ENCODE assay signal across 11 cellular contexts in the genomic region with DNA sequence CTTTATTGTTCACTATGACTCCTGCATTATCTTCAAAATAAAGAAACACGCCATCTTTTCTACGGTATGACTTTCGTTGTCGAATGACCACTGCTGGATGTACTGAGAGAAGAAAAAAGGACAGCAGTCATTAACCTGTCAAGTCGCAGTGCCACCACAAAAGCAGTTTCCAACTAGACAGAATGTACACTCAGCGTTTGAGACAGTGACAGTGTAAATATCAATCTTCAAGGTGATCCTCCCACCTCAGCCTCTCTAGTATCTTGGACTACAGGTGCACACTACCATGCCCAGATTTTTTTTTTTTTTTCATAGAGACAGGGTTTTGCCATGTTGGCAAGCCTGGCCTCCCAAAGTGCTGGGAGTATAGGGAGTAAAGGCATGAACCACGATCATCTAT. TPM values are rescaled to one million over a fixed set of nuclear protein-coding genes. Genes with fewer than 3 reads are reported as not detected.
DNase-seq lines count a peak whose midpoint lies in the region; ATAC-seq, FAIRE-seq and TF ChIP-seq lines count a peak whose summit lies in the region.
"Had no signal": no experiment of that assay in that cellular context is flagged by ENCODE, and none has a peak within 500 bp of the region (broad histone marks: within the 10 kb centered on the region; RNA-seq: fewer than 3 reads in every experiment).

No MANE protein-coding gene starts in this region.

- peaks cover 67% of the 10 kb centered on the region for H3K36me3 ChIP-seq in iPS-20b (ENCODE audit: insufficient read depth, low read depth, low read length)

- TF ChIP-seq EP300 in A549 (IDR thresholded peaks at IDR 0.05) = no peak

- H3K9me3 ChIP-seq in A549 = no peaks in the 10 kb centered on the region
- no peaks in the 10 kb centered on the region for H3K9me3 ChIP-seq in iPS-20b (ENCODE audit: insufficient read depth, low read depth, low read length)
- H3K9me3 ChIP-seq: tibial artery had no signal

- peaks cover 64% of the 10 kb centered on the region for H3K36me3 Mint-ChIP-seq in activated CD4-positive, alpha-beta memory T cell treated with anti-CD3 and anti-CD28 coated beads, Interleukin-2, amount 10 ng/mL, durations not matched to agents 7 days and 5 days (ENCODE audit: low read depth)

- no peak for TF ChIP-seq CTCF in A549 (IDR thresholded peaks at IDR 0.05)

- TF ChIP-seq POLR2A in A549 (IDR thresholded peaks at IDR 0.05; ENCODE audit: low read length) = no peak
- no peak for TF ChIP-seq POLR2A in GM12891 (IDR thresholded peaks at IDR 0.05; ENCODE audit: low read depth, low read length)

- POLR2A ChIA-PET in A549 (lab: Yijun Ruan, JAX) = no interaction called here
- POLR2A ChIA-PET in activated CD4-positive, alpha-beta memory T cell treated with anti-CD3 and anti-CD28 coated beads, Interleukin-2, amount 10 ng/mL, durations not matched to agents 7 days and 5 days (lab: Charles Lee) = interaction anchor here (7.9 to 8.2 kb wide), 2 partner anchors 20 to 25 kb away, joined by 85 to 201 read pairs; partner anchors contain the start of genes CWC25 and LASP1

- H3K27me3 Mint-ChIP-seq in activated CD4-positive, alpha-beta memory T cell treated with anti-CD3 and anti-CD28 coated beads, Interleukin-2, amount 10 ng/mL, durations not matched to agents 7 days and 5 days = no peaks in the 10 kb centered on the region
- H3K27me3 Mint-ChIP-seq: dendritic cell treated with granulocyte-macrophage colony-stimulating factor and Interleukin-4, amounts not matched to agents 40 ng/mL and 50 ng/mL, for 4 days had no signal

- peak overlapping the region; percentile 94 for H3K4me2 ChIP-seq in A549

- H3K4me1 Mint-ChIP-seq in activated CD4-positive, alpha-beta memory T cell treated with anti-CD3 and anti-CD28 coated beads, Interleukin-2, amount 10 ng/mL, durations not matched to agents 7 days and 5 days = peaks cover 49% of the 10 kb centered on the region

- no peak for FAIRE-seq in A549 (lab: Jason Lieb, UNC)
- no peak for FAIRE-seq in GM12891 (lab: Jason Lieb, UNC)
- FAIRE-seq in HTR-8/SVneo (lab: Jason Lieb, UNC) = no peak

- no peak for DNase-seq in A549 (ENCODE audit: low read depth in 1 of 2, low spot score in 1 of 2)
- DNase-seq in GM12891 (ENCODE audit: insufficient read length, low spot score) = no peak
- DNase-seq in activated CD4-positive, alpha-beta memory T cell treated with anti-CD3 and anti-CD28 coated beads, Interleukin-2, amount 10 ng/mL, durations not matched to agents 7 days and 5 days = no peak
- DNase-seq in DMS79 treated with DMSO at 0.1 percent for 48 hours (lab: John Stamatoyannopoulos, UW) = no peak
- DNase-seq in NCI-H2029 treated with DMSO at 0.1 percent for 48 hours (lab: John Stamatoyannopoulos, UW) = no peak
- no peak for DNase-seq in HTR-8/SVneo (ENCODE audit: insufficient read length, low spot score)
- DNase-seq in stimulated activated CD4-positive, alpha-beta T cell treated with anti-CD3 and anti-CD28 coated beads, Interleukin-15, amount 100 ng/mL, for 24 hours = no peak
- DNase-seq: hippocampal formation, tibial artery had no signal

- CTCF ChIA-PET in A549 (lab: Yijun Ruan, JAX) = no interaction called here
- CTCF ChIA-PET in activated CD4-positive, alpha-beta memory T cell treated with anti-CD3 and anti-CD28 coated beads, Interleukin-2, amount 10 ng/mL, durations not matched to agents 7 days and 5 days (lab: Charles Lee) = no interaction called here

- no peaks in the 10 kb centered on the region for H3K27me3 ChIP-seq in iPS-20b (ENCODE audit: insufficient read depth, low read length)
- H3K27me3 ChIP-seq: tibial artery had no signal

- H3K4me3 ChIP-seq in A549 = peak overlapping the region; percentile 87; the same call in 2 of the 3 replicates
- H3K4me3 ChIP-seq in iPS-20b (ENCODE audit: low read length) = peak overlapping the region; percentile 97
- H3K4me3 ChIP-seq: tibial artery had no signal

- WGBS in A549 (ENCODE audit: missing lambda C conversion rate) = 82% methylated on average over 7 of the region's 7 CpGs

- H3K9me3 Mint-ChIP-seq in activated CD4-positive, alpha-beta memory T cell treated with anti-CD3 and anti-CD28 coated beads, Interleukin-2, amount 10 ng/mL, durations not matched to agents 7 days and 5 days = no peaks in the 10 kb centered on the region
- H3K9me3 Mint-ChIP-seq: dendritic cell treated with granulocyte-macrophage colony-stimulating factor and Interleukin-4, amounts not matched to agents 40 ng/mL and 50 ng/mL, for 4 days had no signal

- peak overlapping the region; percentile 95 for H3K4me3 Mint-ChIP-seq in activated CD4-positive, alpha-beta memory T cell treated with anti-CD3 and anti-CD28 coated beads, Interleukin-2, amount 10 ng/mL, durations not matched to agents 7 days and 5 days

- H3K9ac ChIP-seq in iPS-20b (ENCODE audit: low read depth, low read length) = peak overlapping the region; percentile 99

- no peak for TF ChIP-seq RAD21 in A549 (conservative IDR thresholded peaks at IDR 0.05 in 1 of 2, IDR thresholded peaks at IDR 0.05 in 1 of 2)

- H3K27ac ChIP-seq in A549 (no peak overlapping the region), iPS-20b (ENCODE audit: low read length) (no peak overlapping the region)
- H3K27ac ChIP-seq: tibial artery had no signal

- H3K4me1 ChIP-seq in A549 (peaks cover 24% of the 10 kb centered on the region), iPS-20b (ENCODE audit: insufficient read depth, low read length) (peaks cover 10% of the 10 kb centered on the region; the same call in 1 of the 2 replicates)

- ATAC-seq in A549 = no peak

- peak overlapping the region; percentile 47 for H3K27ac Mint-ChIP-seq in activated CD4-positive, alpha-beta memory T cell treated with anti-CD3 and anti-CD28 coated beads, Interleukin-2, amount 10 ng/mL, durations not matched to agents 7 days and 5 days
- H3K27ac Mint-ChIP-seq: dendritic cell treated with granulocyte-macrophage colony-stimulating factor and Interleukin-4, amounts not matched to agents 40 ng/mL and 50 ng/mL, for 4 days had no signal

TF ChIP-seq in A549, 52 proteins besides CTCF, POLR2A, EP300 and RAD21 (continues in another document):
- TF ChIP-seq, protein P1, sequence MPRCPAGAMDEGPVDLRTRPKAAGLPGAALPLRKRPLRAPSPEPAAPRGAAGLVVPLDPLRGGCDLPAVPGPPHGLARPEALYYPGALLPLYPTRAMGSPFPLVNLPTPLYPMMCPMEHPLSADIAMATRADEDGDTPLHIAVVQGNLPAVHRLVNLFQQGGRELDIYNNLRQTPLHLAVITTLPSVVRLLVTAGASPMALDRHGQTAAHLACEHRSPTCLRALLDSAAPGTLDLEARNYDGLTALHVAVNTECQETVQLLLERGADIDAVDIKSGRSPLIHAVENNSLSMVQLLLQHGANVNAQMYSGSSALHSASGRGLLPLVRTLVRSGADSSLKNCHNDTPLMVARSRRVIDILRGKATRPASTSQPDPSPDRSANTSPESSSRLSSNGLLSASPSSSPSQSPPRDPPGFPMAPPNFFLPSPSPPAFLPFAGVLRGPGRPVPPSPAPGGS (IDR thresholded peaks at IDR 0.05) = no peak

TF ChIP-seq in GM12891, 5 proteins besides CTCF, POLR2A, EP300 and RAD21:
- no peak for TF ChIP-seq SPI1 (IDR thresholded peaks at IDR 0.05; ENCODE audit: low read depth, low read length)
- TF ChIP-seq POLR2AphosphoS5 (IDR thresholded peaks at IDR 0.05; ENCODE audit: low read depth, low read length) = 0 out of 2 replicates have a peak, but pooled peaks have one; percentile 59
- no peak for TF ChIP-seq PAX5 (IDR thresholded peaks at IDR 0.05; ENCODE audit: insufficient read depth, low read length, severe bottlenecking)

RNA-seq across cellular contexts. Expression of gene RPL23, which starts 3.1 kb away (rescaled TPM):
- 2,297 and 2,715 TPM in 2 replicates for polyA plus RNA-seq in A549 (2011; rRNA removed)
- 1,824 and 2,393 TPM in 2 replicates for polyA plus RNA-seq in A549 (2012; cell fraction: cytosol; rRNA removed)
- polyA plus RNA-seq in A549 (2012; cell fraction: nucleus; rRNA removed) = 368 and 737 TPM in 2 replicates
- 2,814 to 3,171 TPM (median 2,969 TPM) in 3 replicates for polyA plus RNA-seq in A549 (2017; fragmentation: RNase III; extraction: RNeasy Plus Mini Kit Qiagen cat#74134 plus additional on column Dnase treatment)
- polyA minus RNA-seq in A549 (2011; rRNA and poly(A)+ RNA removed) = 307 and 414 TPM in 2 replicates
- polyA plus RNA-seq in GM12891 (2012; ENCODE audit: low read depth, missing spikeins) = 5,289 TPM
- total RNA-seq in activated CD4-positive, alpha-beta memory T cell treated with anti-CD3 and anti-CD28 coated beads, Interleukin-2, amount 10 ng/mL, durations not matched to agents 7 days and 5 days = 100 to 1,000 TPM; 933 to 960 TPM

RNA-seq across cellular contexts. Expression of gene LASP1, which starts 19.5 kb away (rescaled TPM):
- polyA plus RNA-seq in A549 (2011; rRNA removed) (145 and 152 TPM in 2 replicates), A549 (2017; fragmentation: RNase III; extraction: RNeasy Plus Mini Kit Qiagen cat#74134 plus additional on column Dnase treatment) (281 to 312 TPM (median 287 TPM) in 3 replicates)
- polyA plus RNA-seq in A549 (2012; cell fraction: cytosol; rRNA removed) = 201 and 252 TPM in 2 replicates
- polyA plus RNA-seq in A549 (2012; cell fraction: nucleus; rRNA removed) = 247 and 316 TPM in 2 replicates
- 197 TPM in 2 replicates for polyA minus RNA-seq in A549 (2011; rRNA and poly(A)+ RNA removed)
- polyA plus RNA-seq in GM12891 (2012; ENCODE audit: low read depth, missing spikeins) = 88.8 TPM
- total RNA-seq in activated CD4-positive, alpha-beta memory T cell treated with anti-CD3 and anti-CD28 coated beads, Interleukin-2, amount 10 ng/mL, durations not matched to agents 7 days and 5 days = 100 to 1,000 TPM; 193 to 196 TPM

RNA-seq across cellular contexts. Expression of gene CWC25, which starts 25.3 kb away (rescaled TPM):
- polyA plus RNA-seq in A549 (2011; rRNA removed) (34.1 and 34.5 TPM in 2 replicates), A549 (2017; fragmentation: RNase III; extraction: RNeasy Plus Mini Kit Qiagen cat#74134 plus additional on column Dnase treatment) (22.5 to 24.2 TPM (median 23.1 TPM) in 3 replicates)
- polyA plus RNA-seq in A549 (2012; cell fraction: cytosol; rRNA removed) = 16.9 and 17.1 TPM in 2 replicates
- polyA plus RNA-seq in A549 (2012; cell fraction: nucleus; rRNA removed) = 30.5 and 51.7 TPM in 2 replicates
- polyA minus RNA-seq in A549 (2011; rRNA and poly(A)+ RNA removed) = 14.2 and 19.6 TPM in 2 replicates
- polyA plus RNA-seq in GM12891 (2012; ENCODE audit: low read depth, missing spikeins) = 16.1 TPM
- 10 to 100 TPM; 29.0 to 30.1 TPM for total RNA-seq in activated CD4-positive, alpha-beta memory T cell treated with anti-CD3 and anti-CD28 coated beads, Interleukin-2, amount 10 ng/mL, durations not matched to agents 7 days and 5 days

RNA-seq across cellular contexts. Expression of gene PIP4K2B, which starts 51.0 kb away (rescaled TPM):
- polyA plus RNA-seq in A549 (2011; rRNA removed) (40.3 and 42.5 TPM in 2 replicates), A549 (2017; fragmentation: RNase III; extraction: RNeasy Plus Mini Kit Qiagen cat#74134 plus additional on column Dnase treatment) (53.7 to 56.7 TPM (median 55.3 TPM) in 3 replicates)
- polyA plus RNA-seq in A549 (2012; cell fraction: cytosol; rRNA removed) = 35.4 and 40.9 TPM in 2 replicates
- polyA plus RNA-seq in A549 (2012; cell fraction: nucleus; rRNA removed) = 41.8 and 43.7 TPM in 2 replicates
- 49.7 and 56.2 TPM in 2 replicates for polyA minus RNA-seq in A549 (2011; rRNA and poly(A)+ RNA removed)
- 13.0 TPM for polyA plus RNA-seq in GM12891 (2012; ENCODE audit: low read depth, missing spikeins)
- total RNA-seq in activated CD4-positive, alpha-beta memory T cell treated with anti-CD3 and anti-CD28 coated beads, Interleukin-2, amount 10 ng/mL, durations not matched to agents 7 days and 5 days = 10 to 100 TPM; 42.0 to 45.7 TPM
